10 cellular contexts compared by ENCODE assay signal in the genomic region with DNA sequence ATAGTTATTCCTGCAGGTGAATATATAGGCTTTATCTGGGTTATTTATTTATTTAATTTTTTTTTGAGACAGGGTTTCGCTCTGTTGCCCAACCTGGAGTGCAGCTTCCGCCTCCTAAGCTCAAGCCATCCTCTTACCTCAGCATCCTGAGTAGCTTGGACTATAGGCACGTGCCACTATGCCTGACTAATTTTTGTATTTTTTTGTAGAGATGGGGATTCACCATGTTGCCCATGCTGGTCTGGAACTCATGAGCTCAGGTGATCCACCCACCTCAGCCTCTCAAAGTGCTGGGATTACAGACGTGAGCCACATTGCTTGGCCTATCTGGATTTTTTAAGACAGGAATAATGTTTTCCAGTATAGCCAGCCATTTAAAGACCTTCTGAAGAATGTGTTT. TPM values are rescaled to one million over a fixed set of nuclear protein-coding genes. Genes with fewer than 3 reads are reported as not detected.
DNase-seq lines count a peak whose midpoint lies in the region; ATAC-seq, FAIRE-seq and TF ChIP-seq lines count a peak whose summit lies in the region.
"Had no signal": no experiment of that assay in that cellular context is flagged by ENCODE, and none has a peak within 500 bp of the region (broad histone marks: within the 10 kb centered on the region; RNA-seq: fewer than 3 reads in every experiment).

No MANE protein-coding gene starts in this region.

- no TSS peak for BruUV-seq in PC-9 (replicated peaks; lab: Mats Ljungman, UMichigan)
- no TSS peak for BruUV-seq in endothelial cell of umbilical vein (replicated peaks; lab: Mats Ljungman, UMichigan)

- CTCF ChIA-PET in PC-9 (lab: Charles Lee) (no interaction called here), endothelial cell of umbilical vein (lab: Charles Lee) (no interaction called here)

- H3F3A ChIP-seq in PC-9 (ENCODE audit: insufficient read depth, low read depth): peaks cover 60% of the 10 kb centered on the region

- no peaks in the 10 kb centered on the region for H3K27me3 Mint-ChIP-seq in activated T-cell treated with anti-CD3 and anti-CD28 coated beads, Interleukin-2, amount 50 U/mL, for 24 hours

- H3K9me3 ChIP-seq in PC-9 (ENCODE audit: insufficient read depth, low read depth): no peaks in the 10 kb centered on the region
- H3K9me3 ChIP-seq in endothelial cell of umbilical vein (replicated peaks; ENCODE audit: control insufficient read depth, insufficient read depth, low read length): no peaks in the 10 kb centered on the region
- H3K9me3 ChIP-seq: neutrophil had no signal

- H4K20me1 ChIP-seq in PC-9 (ENCODE audit: insufficient read depth) (peaks cover 49% of the 10 kb centered on the region), endothelial cell of umbilical vein (replicated peaks; ENCODE audit: control insufficient read depth, extremely low read depth, insufficient read depth, low read length) (peaks cover 9% of the 10 kb centered on the region)

- FAIRE-seq in endothelial cell of umbilical vein (lab: Jason Lieb, UNC): peak; percentile 31
- FAIRE-seq: colon had no signal

- TF ChIP-seq POLR2A in endothelial cell of umbilical vein (IDR thresholded peaks at IDR 0.05; ENCODE audit: low read depth, low read length): no peak

- H3K9me2 ChIP-seq in PC-9 (ENCODE audit: insufficient read depth): no peaks in the 10 kb centered on the region

- H3K36me3 Mint-ChIP-seq in activated T-cell treated with anti-CD3 and anti-CD28 coated beads, Interleukin-2, amount 50 U/mL, for 24 hours (ENCODE audit: low read depth): peaks cover 67% of the 10 kb centered on the region
- H3K36me3 Mint-ChIP-seq in stimulated activated effector memory CD8-positive, alpha-beta T cell treated with anti-CD3 and anti-CD28 coated beads, Interleukin-12 subunit alpha, Interleukin-12 subunit beta, amount 100 ng/mL, for 72 hours: peaks cover 83% of the 10 kb centered on the region

- TF ChIP-seq CTCF in PC-9 (conservative IDR thresholded peaks at IDR 0.05) (no peak), endothelial cell of umbilical vein (IDR thresholded peaks at IDR 0.05; ENCODE audit: extremely low read depth in 1 of 2, insufficient read depth in 1 of 2, low read depth in 1 of 2, low read length in 2 of 2) (no peak)

- dilution Hi-C loops in endothelial cell of umbilical vein (cut with MboI; ENCODE audit: extremely low pct_ligation_motif_present, low sequenced_read_pairs): no loop called here

- H3K4me1 ChIP-seq in PC-9 (replicated peaks; ENCODE audit: insufficient read depth) (peaks cover 15% of the 10 kb centered on the region), endothelial cell of umbilical vein (ENCODE audit: control insufficient read depth, extremely low read depth, insufficient read depth, low read length) (peaks cover 23% of the 10 kb centered on the region)

- H3K4me2 ChIP-seq in PC-9 (peak overlapping the region; percentile 96), endothelial cell of umbilical vein (ENCODE audit: insufficient read depth, low read length) (peak overlapping the region; percentile 88)

- no peaks in the 10 kb centered on the region for H3K9me3 Mint-ChIP-seq in activated T-cell treated with anti-CD3 and anti-CD28 coated beads, Interleukin-2, amount 50 U/mL, for 24 hours
- H3K9me3 Mint-ChIP-seq in stimulated activated effector memory CD8-positive, alpha-beta T cell treated with anti-CD3 and anti-CD28 coated beads, Interleukin-12 subunit alpha, Interleukin-12 subunit beta, amount 100 ng/mL, for 72 hours: no peaks in the 10 kb centered on the region

- H3K27me3 ChIP-seq in PC-9 (ENCODE audit: insufficient read depth, low read depth) (no peaks in the 10 kb centered on the region), endothelial cell of umbilical vein (ENCODE audit: control insufficient read depth in 2 of 2, insufficient read depth in 2 of 2, low read length in 2 of 2) (no peaks in the 10 kb centered on the region)

- H3K79me2 ChIP-seq in PC-9 (ENCODE audit: low read depth) (peaks cover 22% of the 10 kb centered on the region), endothelial cell of umbilical vein (ENCODE audit: control insufficient read depth, insufficient read depth, low read length) (peaks cover 36% of the 10 kb centered on the region)

- H3K4me3 Mint-ChIP-seq in activated T-cell treated with anti-CD3 and anti-CD28 coated beads, Interleukin-2, amount 50 U/mL, for 24 hours: peak overlapping the region; percentile 98
- H3K4me3 Mint-ChIP-seq in stimulated activated effector memory CD8-positive, alpha-beta T cell treated with anti-CD3 and anti-CD28 coated beads, Interleukin-12 subunit alpha, Interleukin-12 subunit beta, amount 100 ng/mL, for 72 hours: peak overlapping the region; percentile 89

- intact Hi-C loops in PC-9 (cut with micrococcal nuclease; ENCODE audit: unreplicated experiment): loop anchor here (5.0 kb wide), 2 partner anchors 37 to 57 kb away; a partner anchor contains a TSS
- intact Hi-C loops in endothelial cell of umbilical vein (cut with micrococcal nuclease): loop anchor here (5.0 to 10.0 kb wide), 5 partner anchors 57 to 1073 kb away; a partner anchor contains a TSS

- POLR2A ChIA-PET in PC-9 (lab: Charles Lee; ENCODE audit: unreplicated experiment): interaction anchor here (0.6 kb wide), 1 partner anchor 51 kb away, joined by 3 read pairs; no protein-coding TSS in a partner anchor
- POLR2A ChIA-PET in endothelial cell of umbilical vein (lab: Charles Lee): no interaction called here

- H3K36me3 ChIP-seq in PC-9 (ENCODE audit: low read depth) (peaks cover 49% of the 10 kb centered on the region), endothelial cell of umbilical vein (ENCODE audit: control insufficient read depth in 2 of 2, extremely low read depth in 1 of 2, insufficient read depth in 2 of 2, low read length in 2 of 2) (peaks cover 6 to 36% of the 10 kb centered on the region in 2 experiments)

- H3K4me1 Mint-ChIP-seq in activated T-cell treated with anti-CD3 and anti-CD28 coated beads, Interleukin-2, amount 50 U/mL, for 24 hours (ENCODE audit: low read depth): peaks cover 66% of the 10 kb centered on the region
- peaks cover 61% of the 10 kb centered on the region for H3K4me1 Mint-ChIP-seq in stimulated activated effector memory CD8-positive, alpha-beta T cell treated with anti-CD3 and anti-CD28 coated beads, Interleukin-12 subunit alpha, Interleukin-12 subunit beta, amount 100 ng/mL, for 72 hours

- no peak overlapping the region for H3K27ac ChIP-seq in PC-9
- no peak overlapping the region for H3K27ac ChIP-seq in endothelial cell of umbilical vein (ENCODE audit: insufficient read depth, low read depth, low read length)
- H3K27ac ChIP-seq: neutrophil had no signal

- peak overlapping the region; percentile 99 for H3K27ac Mint-ChIP-seq in activated T-cell treated with anti-CD3 and anti-CD28 coated beads, Interleukin-2, amount 50 U/mL, for 24 hours
- peak overlapping the region; percentile 98 for H3K27ac Mint-ChIP-seq in stimulated activated effector memory CD8-positive, alpha-beta T cell treated with anti-CD3 and anti-CD28 coated beads, Interleukin-12 subunit alpha, Interleukin-12 subunit beta, amount 100 ng/mL, for 72 hours

- H3K9me1 ChIP-seq in endothelial cell of umbilical vein (replicated peaks; ENCODE audit: control insufficient read depth, extremely low read depth, insufficient read depth, low read length): no peaks in the 10 kb centered on the region

- peak overlapping the region; percentile 99; the same call in 1 of the 2 replicates for H3K4me3 ChIP-seq in PC-9
- H3K4me3 ChIP-seq in endothelial cell of umbilical vein (replicated peaks in 1 of 3; ENCODE audit: insufficient read depth in 1 of 3, low read depth in 1 of 3, low read length in 3 of 3): peak overlapping the region in 1 of 3 experiments; percentile 99

- peak overlapping the region; percentile 96 for H3K9ac ChIP-seq in endothelial cell of umbilical vein (replicated peaks; ENCODE audit: extremely low read depth, insufficient read depth, low read length)

- ATAC-seq in stimulated activated effector memory CD8-positive, alpha-beta T cell treated with anti-CD3 and anti-CD28 coated beads, Interleukin-12 subunit alpha, Interleukin-12 subunit beta, amount 100 ng/mL, for 72 hours: peak; percentile 2
- no peak for ATAC-seq in HG02571 (IDR thresholded peaks at IDR 0.05; ENCODE audit: unreplicated experiment)

- H2AFZ ChIP-seq in PC-9 (no peak overlapping the region), endothelial cell of umbilical vein (ENCODE audit: low read depth, low read length) (no peak overlapping the region)

- no peak for DNase-seq in activated T-cell treated with anti-CD3 and anti-CD28 coated beads, Interleukin-2, amount 50 U/mL, for 24 hours
- DNase-seq in activated T-cell treated with anti-CD3 and anti-CD28 coated beads for 4 hours: no peak
- DNase-seq in PC-9: no peak
- no peak for DNase-seq in endothelial cell of umbilical vein (ENCODE audit: low read depth, low spot score)
- DNase-seq in stimulated activated effector memory CD8-positive, alpha-beta T cell treated with anti-CD3 and anti-CD28 coated beads, Interleukin-12 subunit alpha, Interleukin-12 subunit beta, amount 100 ng/mL, for 72 hours (ENCODE audit: low spot score in 2 of 2): no peak
- no peak for DNase-seq in occipital lobe (lab: John Stamatoyannopoulos, UW)
- no peak for DNase-seq in LoVo (ENCODE audit: low spot score)

TF ChIP-seq in endothelial cell of umbilical vein, 7 proteins besides CTCF, POLR2A, EP300 and RAD21 (continues in another document):
- no peak for TF ChIP-seq FOS (IDR thresholded peaks at IDR 0.05; ENCODE audit: borderline replicate concordance, insufficient read depth, low read length)
- no peak for TF ChIP-seq POLR2AphosphoS5 (IDR thresholded peaks at IDR 0.05; ENCODE audit: insufficient read depth, low read depth, low read length)

RNA-seq across cellular contexts. Expression of a gene that starts 2.0 kb away (rescaled TPM):
- 894 and 1,079 TPM in 2 replicates for total RNA-seq in PC-9 (2021)
- 1,205 and 1,212 TPM in 2 replicates for total RNA-seq in endothelial cell of umbilical vein
- polyA plus RNA-seq in endothelial cell of umbilical vein: 986 and 1,075 TPM in 2 replicates
- 1,906 and 2,063 TPM in 2 replicates for polyA plus RNA-seq in endothelial cell of umbilical vein (2011; cell fraction: cytosol; rRNA removed)
- polyA plus RNA-seq in endothelial cell of umbilical vein (2011; cell fraction: nucleus; rRNA removed): 895 and 1,087 TPM in 2 replicates
- 1,409 and 2,015 TPM in 2 replicates for polyA plus RNA-seq in endothelial cell of umbilical vein (2012)
- 908 and 983 TPM in 2 replicates for polyA minus RNA-seq in endothelial cell of umbilical vein
- 640 TPM for polyA minus RNA-seq in endothelial cell of umbilical vein (2011; cell fraction: cytosol; rRNA and poly(A)+ RNA removed)
- 117 and 169 TPM in 2 replicates for polyA minus RNA-seq in endothelial cell of umbilical vein (2011; cell fraction: nucleus; rRNA and poly(A)+ RNA removed)
- 323 TPM for total RNA-seq in occipital lobe

RNA-seq across cellular contexts. Expression of a gene that starts 34.8 kb away (rescaled TPM):
- total RNA-seq in PC-9 (2021) (8.2 and 9.7 TPM in 2 replicates), endothelial cell of umbilical vein (30.7 and 32.6 TPM in 2 replicates), occipital lobe (27.3 TPM)
- 24.2 and 26.2 TPM in 2 replicates for polyA plus RNA-seq in endothelial cell of umbilical vein
- 23.2 and 23.6 TPM in 2 replicates for polyA plus RNA-seq in endothelial cell of umbilical vein (2011; cell fraction: cytosol; rRNA removed)
- 45.4 and 65.4 TPM in 2 replicates for polyA plus RNA-seq in endothelial cell of umbilical vein (2011; cell fraction: nucleus; rRNA removed)
- 33.7 and 36.7 TPM in 2 replicates for polyA plus RNA-seq in endothelial cell of umbilical vein (2012)
- 25.8 and 28.8 TPM in 2 replicates for polyA minus RNA-seq in endothelial cell of umbilical vein
- 7.0 TPM for polyA minus RNA-seq in endothelial cell of umbilical vein (2011; cell fraction: cytosol; rRNA and poly(A)+ RNA removed)
- 8.8 and 14.8 TPM in 2 replicates for polyA minus RNA-seq in endothelial cell of umbilical vein (2011; cell fraction: nucleus; rRNA and poly(A)+ RNA removed)
